Comparison of ENCODE assay signal across 1 cellular context in genomic region chr11:76207642-76208378, GRCh38.
TF ChIP-seq lines count a peak whose summit lies in the region.

No MANE protein-coding gene starts in this region.

TF ChIP-seq in HepG2, 621 proteins besides CTCF, POLR2A, EP300 and RAD21 (continued from another document and continues in another):
- TF ChIP-seq PAWR (CRISPR knock-in tag; IDR thresholded peaks at IDR 0.05; ENCODE audit: borderline replicate concordance) (no peak), ZNF883 (CRISPR knock-in tag; IDR thresholded peaks at IDR 0.05; ENCODE audit: not compliant biosample characterization) (no peak), WIZ (CRISPR knock-in tag; IDR thresholded peaks at IDR 0.05) (no peak), ZNF513 (CRISPR knock-in tag; conservative IDR thresholded peaks at IDR 0.05) (no peak), ETV6 (CRISPR knock-in tag; conservative IDR thresholded peaks at IDR 0.05) (no peak), CSRNP1 (CRISPR knock-in tag; IDR thresholded peaks at IDR 0.05) (no peak), ZNF619 (CRISPR knock-in tag; IDR thresholded peaks at IDR 0.05) (no peak), ZBTB8A (CRISPR knock-in tag; IDR thresholded peaks at IDR 0.05; ENCODE audit: borderline replicate concordance, low read depth) (no peak), ZNF781 (CRISPR knock-in tag; IDR thresholded peaks at IDR 0.05; ENCODE audit: borderline replicate concordance, not compliant biosample characterization) (no peak), ZKSCAN1 (IDR thresholded peaks at IDR 0.05; ENCODE audit: low read length) (no peak), CAMTA2 (CRISPR knock-in tag; IDR thresholded peaks at IDR 0.05; ENCODE audit: borderline replicate concordance) (no peak), TEF (CRISPR knock-in tag; IDR thresholded peaks at IDR 0.05) (no peak), SALL1 (CRISPR knock-in tag; IDR thresholded peaks at IDR 0.05) (no peak), ZNF530 (CRISPR knock-in tag; IDR thresholded peaks at IDR 0.05; ENCODE audit: low read depth) (no peak), KLF16 (CRISPR knock-in tag; IDR thresholded peaks at IDR 0.05) (no peak), ZNF646 (CRISPR knock-in tag; IDR thresholded peaks at IDR 0.05) (no peak), ARNT2 (CRISPR knock-in tag; IDR thresholded peaks at IDR 0.05; ENCODE audit: low read depth) (no peak), NFKB2 (CRISPR knock-in tag; IDR thresholded peaks at IDR 0.05; ENCODE audit: borderline replicate concordance) (peak; percentile 64; the same call in 1 of the 2 replicates), ZNF792 (CRISPR knock-in tag; IDR thresholded peaks at IDR 0.05) (no peak), ZFP36L2 (CRISPR knock-in tag; IDR thresholded peaks at IDR 0.05) (no peak), SAP130 (CRISPR knock-in tag; IDR thresholded peaks at IDR 0.05; ENCODE audit: low read depth) (peak; percentile 11; the same call in 1 of the 2 replicates), ZNF609 (CRISPR knock-in tag; IDR thresholded peaks at IDR 0.05; ENCODE audit: borderline replicate concordance) (no peak), ZNF672 (CRISPR knock-in tag; IDR thresholded peaks at IDR 0.05) (no peak), EZH2 (conservative IDR thresholded peaks at IDR 0.05; ENCODE audit: low read depth, low read length) (no peak), ZNF44 (CRISPR knock-in tag; IDR thresholded peaks at IDR 0.05) (no peak), FIP1L1 (IDR thresholded peaks at IDR 0.05; ENCODE audit: borderline replicate concordance, insufficient read depth, low read depth, low read length) (no peak), ATF3 (CRISPR knock-in tag; IDR thresholded peaks at IDR 0.05) (no peak), GABPA (IDR thresholded peaks at IDR 0.05; ENCODE audit: low read depth, low read length) (no peak), GABPA (CRISPR knock-in tag; IDR thresholded peaks at IDR 0.05; ENCODE audit: low read depth) (no peak), ZNF431 (CRISPR knock-in tag; IDR thresholded peaks at IDR 0.05; ENCODE audit: borderline replicate concordance, low read depth) (no peak), ZFP91 (CRISPR knock-in tag; IDR thresholded peaks at IDR 0.05; ENCODE audit: borderline replicate concordance) (no peak), DMAP1 (CRISPR knock-in tag; IDR thresholded peaks at IDR 0.05) (no peak), SNAI1 (CRISPR knock-in tag; IDR thresholded peaks at IDR 0.05; ENCODE audit: borderline replicate concordance) (no peak), GFI1 (CRISPR knock-in tag; IDR thresholded peaks at IDR 0.05; ENCODE audit: borderline replicate concordance) (no peak), THAP8 (CRISPR knock-in tag; IDR thresholded peaks at IDR 0.05; ENCODE audit: borderline replicate concordance) (peak; percentile 57; the same call in 1 of the 2 replicates), HOXA5 (CRISPR knock-in tag; IDR thresholded peaks at IDR 0.05) (no peak), NFE2L2 (IDR thresholded peaks at IDR 0.05; ENCODE audit: low read length) (no peak)
